Comparison of ENCODE assay signal across 20 cellular contexts in the genomic region with DNA sequence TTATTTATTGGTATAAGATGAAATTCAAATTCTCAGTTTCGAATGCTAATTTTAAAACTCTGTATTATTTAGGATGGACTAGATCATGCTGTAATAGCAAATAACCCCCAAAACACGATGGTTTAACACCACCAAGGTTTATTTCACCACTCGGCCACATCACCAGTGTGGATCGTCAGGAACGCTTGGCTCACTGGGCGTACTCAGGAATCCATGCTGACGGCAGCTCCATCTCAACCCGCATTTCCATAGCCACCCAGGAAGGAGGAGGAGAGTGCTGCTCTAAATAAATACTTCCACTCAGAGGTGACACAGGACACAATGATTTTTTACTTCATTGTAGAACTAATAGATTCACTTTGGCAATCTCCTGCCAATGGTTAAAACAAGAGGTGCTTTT.
DNase-seq lines count a peak whose midpoint lies in the region; ATAC-seq and TF ChIP-seq lines count a peak whose summit lies in the region.
"Had no signal": no experiment of that assay in that cellular context is flagged by ENCODE, and none has a peak within 500 bp of the region (broad histone marks: within the 10 kb centered on the region; RNA-seq: fewer than 3 reads in every experiment).

No MANE protein-coding gene starts in this region.

- no peak overlapping the region for H4K91ac ChIP-seq in trophoblast cell (ENCODE audit: low read depth, low read length)

- no peaks in the 10 kb centered on the region for H3K79me1 ChIP-seq in trophoblast cell (ENCODE audit: low read length)

- no peak overlapping the region for H3K4ac ChIP-seq in trophoblast cell (ENCODE audit: low read depth, low read length)

- H3K4me2 ChIP-seq in SK-N-SH = peak overlapping the region; percentile 33; the same call in 1 of the 2 replicates
- H3K4me2 ChIP-seq in trophoblast cell (ENCODE audit: low read length) = no peak overlapping the region
- H3K4me2 ChIP-seq: A549 had no signal

- no peak overlapping the region for H2BK5ac ChIP-seq in trophoblast cell (ENCODE audit: low read depth, low read length, poor library complexity)

- no peaks in the 10 kb centered on the region for H3K79me2 ChIP-seq in SK-N-SH (ENCODE audit: insufficient read depth)
- no peaks in the 10 kb centered on the region for H3K79me2 ChIP-seq in trophoblast cell (ENCODE audit: control insufficient read depth, insufficient read depth, low read length, poor library complexity)

- TF ChIP-seq CTCF in SK-N-SH (IDR thresholded peaks at IDR 0.05) = no peak
- no peak for TF ChIP-seq CTCF in spleen (IDR thresholded peaks at IDR 0.05 in 8 of 11, conservative IDR thresholded peaks at IDR 0.05 in 3 of 11)

- DNase-seq in SK-N-SH (no peak), HS-27A (ENCODE audit: low read depth) (peak; percentile 74), trophoblast cell (peak; percentile 51 to 52), spleen (no peak)
- no peak for DNase-seq in stimulated activated CD4-positive, alpha-beta T cell treated with anti-CD3 and anti-CD28 coated beads, Interleukin-4, amount 100 ng/mL, for 1 hour
- DNase-seq: ACHN; C1 segment of cervical spinal cord; Calu3; CD4-positive, alpha-beta memory T cell; COR-L47; DMS53; DMS79 treated with DMSO at 0.1 percent for 48 hours; GOT3; HFFc6 had no signal

- no peaks in the 10 kb centered on the region for H3K9me3 ChIP-seq in SK-N-SH
- no peaks in the 10 kb centered on the region for H3K9me3 ChIP-seq in trophoblast cell (ENCODE audit: insufficient read depth, low read depth, low read length)
- H3K9me3 ChIP-seq in spleen = peaks cover 0 to 8% (median 3%) of the 10 kb centered on the region in 8 donors
- H3K9me3 ChIP-seq: A549, HAP-1 had no signal

- H3K4me1 ChIP-seq in SK-N-SH (ENCODE audit: control insufficient read depth in 1 of 2, insufficient read depth in 2 of 2, low read depth in 1 of 2, low read length in 1 of 2) = no peaks in the 10 kb centered on the region
- H3K4me1 ChIP-seq in trophoblast cell (ENCODE audit: control insufficient read depth in 1 of 2, insufficient read depth in 2 of 2, low read length in 2 of 2) = peaks cover 5 to 14% of the 10 kb centered on the region in 2 experiments
- H3K4me1 ChIP-seq in spleen = no peaks in the 10 kb centered on the region
- H3K4me1 ChIP-seq: A549, HAP-1 had no signal

- CTCF ChIA-PET in SK-N-SH (lab: Yijun Ruan, JAX) = no interaction called here

- H3F3A ChIP-seq in SK-N-SH (replicated peaks; ENCODE audit: insufficient read depth) = no peaks in the 10 kb centered on the region

- POLR2A ChIA-PET in SK-N-SH (lab: Yijun Ruan, JAX) = no interaction called here

- H3K18ac ChIP-seq in trophoblast cell (ENCODE audit: low read length) = no peak overlapping the region

- no peak overlapping the region for H2BK120ac ChIP-seq in trophoblast cell (ENCODE audit: insufficient read depth, low read length, poor library complexity)

- H3K27me3 ChIP-seq in SK-N-SH (ENCODE audit: insufficient read depth) (peaks cover 11% of the 10 kb centered on the region; the same call in 1 of the 2 replicates), trophoblast cell (ENCODE audit: insufficient read depth, low read length) (no peaks in the 10 kb centered on the region), spleen (replicated peaks in 1 of 7) (no peaks in the 10 kb centered on the region)

- no peak for TF ChIP-seq EP300 in SK-N-SH (IDR thresholded peaks at IDR 0.05; ENCODE audit: borderline replicate concordance in 1 of 2, low read depth in 1 of 2, low read length in 1 of 2)

- H2AK5ac ChIP-seq in trophoblast cell (ENCODE audit: low read length) = no peak overlapping the region

- no peaks in the 10 kb centered on the region for H4K20me1 ChIP-seq in SK-N-SH (ENCODE audit: insufficient read depth)

- intact Hi-C loops in spleen (cut with DNase I; ENCODE audit: low total_unique reads) = no loop called here

- H4K8ac ChIP-seq in trophoblast cell (ENCODE audit: low read depth, low read length) = no peak overlapping the region

- no peak for TF ChIP-seq RAD21 in SK-N-SH (IDR thresholded peaks at IDR 0.05; ENCODE audit: low read length)

- H3K9me2 ChIP-seq in SK-N-SH = no peaks in the 10 kb centered on the region

- no peak overlapping the region for H3K27ac ChIP-seq in SK-N-SH (ENCODE audit: low read depth in 2 of 2, low read length in 1 of 2)
- no peak overlapping the region for H3K27ac ChIP-seq in trophoblast cell (ENCODE audit: low read depth, low read length)
- H3K27ac ChIP-seq in spleen = no peak overlapping the region
- H3K27ac ChIP-seq: 22Rv1, A549 had no signal

- no peak overlapping the region for H3K14ac ChIP-seq in trophoblast cell (ENCODE audit: low read length)

- H3K23ac ChIP-seq in trophoblast cell (ENCODE audit: low read length) = no peak overlapping the region

- H2AFZ ChIP-seq in SK-N-SH (ENCODE audit: low read depth) (0 out of 2 replicates have a peak overlapping the region, but pooled peaks have one; percentile 1), trophoblast cell (ENCODE audit: insufficient read depth, low read length, poor library complexity) (no peak overlapping the region)

- ATAC-seq in SK-N-SH treated with all-trans-retinoic acid at 6 μM for 48 hours = no peak
- no peak for ATAC-seq in HG03520 (IDR thresholded peaks at IDR 0.05; ENCODE audit: unreplicated experiment)
- ATAC-seq: A549, GM12878 had no signal

- no peaks in the 10 kb centered on the region for H3K36me3 ChIP-seq in SK-N-SH (replicated peaks in 1 of 2; ENCODE audit: control insufficient read depth in 1 of 2, insufficient read depth in 2 of 2, low read length in 1 of 2)
- H3K36me3 ChIP-seq in trophoblast cell (ENCODE audit: control insufficient read depth in 1 of 2, insufficient read depth in 2 of 2, low read length in 2 of 2) = no peaks in the 10 kb centered on the region
- no peaks in the 10 kb centered on the region for H3K36me3 ChIP-seq in spleen
- H3K36me3 ChIP-seq: HAP-1 had no signal

- no peak overlapping the region for H2BK12ac ChIP-seq in trophoblast cell (ENCODE audit: low read length)

- H3K9ac ChIP-seq in SK-N-SH (no peak overlapping the region), trophoblast cell (ENCODE audit: low read length) (no peak overlapping the region)

- 2% methylated on average over 8 of the region's 8 CpGs for WGBS in SK-N-SH (ENCODE audit: low lambda C conversion rate)
- WGBS in trophoblast cell (ENCODE audit: extremely low coverage, insufficient coverage, insufficient read length) = no CpG with 5 or more reads among the region's 8 CpGs
- WGBS in spleen, 5 donors = 78 to 87% (median 84%) methylated on average over 8 of the region's 8 CpGs

- no peak overlapping the region for H3K4me3 ChIP-seq in SK-N-SH (ENCODE audit: low read depth in 2 of 2, low read length in 1 of 2)
- no peak overlapping the region for H3K4me3 ChIP-seq in trophoblast cell (ENCODE audit: low read depth, low read length)
- H3K4me3 ChIP-seq in spleen = no peak overlapping the region
- H3K4me3 ChIP-seq: A549, GM12878, HAP-1 had no signal

- H4K12ac ChIP-seq in trophoblast cell (ENCODE audit: low read depth, low read length) = no peak overlapping the region

- TF ChIP-seq POLR2A in spleen (IDR thresholded peaks at IDR 0.05) = no peak

TF ChIP-seq in SK-N-SH, 30 proteins besides CTCF, POLR2A, EP300 and RAD21 (continues in another document):
- TF ChIP-seq TEAD4 (IDR thresholded peaks at IDR 0.05; ENCODE audit: borderline replicate concordance, insufficient read depth) = no peak
- no peak for TF ChIP-seq MXI1 (IDR thresholded peaks at IDR 0.05; ENCODE audit: low read depth, low read length)
- TF ChIP-seq RXRA (IDR thresholded peaks at IDR 0.05; ENCODE audit: borderline replicate concordance, low read depth) = no peak
- no peak for TF ChIP-seq MEF2A (IDR thresholded peaks at IDR 0.05; ENCODE audit: borderline replicate concordance, low read depth)

TF ChIP-seq in SK-N-SH treated with all-trans-retinoic acid at 6 μM for 48 hours, 23 proteins besides CTCF, POLR2A, EP300 and RAD21 (continues in another document):
- TF ChIP-seq ZFP3 (CRISPR knock-in tag; IDR thresholded peaks at IDR 0.05) (no peak), ZNF70 (CRISPR knock-in tag; IDR thresholded peaks at IDR 0.05) (no peak), ZNF8 (CRISPR knock-in tag; IDR thresholded peaks at IDR 0.05) (no peak), ESRRG (CRISPR knock-in tag; IDR thresholded peaks at IDR 0.05) (no peak), ZC3H10 (CRISPR knock-in tag; IDR thresholded peaks at IDR 0.05) (no peak), BACH2 (CRISPR knock-in tag; IDR thresholded peaks at IDR 0.05; ENCODE audit: borderline replicate concordance) (no peak), TCF4 (CRISPR knock-in tag; IDR thresholded peaks at IDR 0.05; ENCODE audit: borderline replicate concordance) (no peak), SNAI2 (CRISPR knock-in tag; IDR thresholded peaks at IDR 0.05) (no peak), GLIS3 (CRISPR knock-in tag; IDR thresholded peaks at IDR 0.05) (no peak), ZNF565 (CRISPR knock-in tag; conservative IDR thresholded peaks at IDR 0.05; ENCODE audit: low read depth) (no peak)
- TF ChIP-seq, protein P1, sequence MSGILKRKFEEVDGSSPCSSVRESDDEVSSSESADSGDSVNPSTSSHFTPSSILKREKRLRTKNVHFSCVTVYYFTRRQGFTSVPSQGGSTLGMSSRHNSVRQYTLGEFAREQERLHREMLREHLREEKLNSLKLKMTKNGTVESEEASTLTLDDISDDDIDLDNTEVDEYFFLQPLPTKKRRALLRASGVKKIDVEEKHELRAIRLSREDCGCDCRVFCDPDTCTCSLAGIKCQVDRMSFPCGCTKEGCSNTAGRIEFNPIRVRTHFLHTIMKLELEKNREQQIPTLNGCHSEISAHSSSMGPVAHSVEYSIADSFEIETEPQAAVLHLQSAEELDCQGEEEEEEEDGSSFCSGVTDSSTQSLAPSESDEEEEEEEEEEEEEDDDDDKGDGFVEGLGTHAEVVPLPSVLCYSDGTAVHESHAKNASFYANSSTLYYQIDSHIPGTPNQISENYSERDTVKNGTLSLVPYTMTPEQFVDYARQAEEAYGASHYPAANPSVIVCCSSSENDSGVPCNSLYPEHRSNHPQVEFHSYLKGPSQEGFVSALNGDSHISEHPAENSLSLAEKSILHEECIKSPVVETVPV (CRISPR knock-in tag; IDR thresholded peaks at IDR 0.05) = no peak
- TF ChIP-seq, protein P2, sequence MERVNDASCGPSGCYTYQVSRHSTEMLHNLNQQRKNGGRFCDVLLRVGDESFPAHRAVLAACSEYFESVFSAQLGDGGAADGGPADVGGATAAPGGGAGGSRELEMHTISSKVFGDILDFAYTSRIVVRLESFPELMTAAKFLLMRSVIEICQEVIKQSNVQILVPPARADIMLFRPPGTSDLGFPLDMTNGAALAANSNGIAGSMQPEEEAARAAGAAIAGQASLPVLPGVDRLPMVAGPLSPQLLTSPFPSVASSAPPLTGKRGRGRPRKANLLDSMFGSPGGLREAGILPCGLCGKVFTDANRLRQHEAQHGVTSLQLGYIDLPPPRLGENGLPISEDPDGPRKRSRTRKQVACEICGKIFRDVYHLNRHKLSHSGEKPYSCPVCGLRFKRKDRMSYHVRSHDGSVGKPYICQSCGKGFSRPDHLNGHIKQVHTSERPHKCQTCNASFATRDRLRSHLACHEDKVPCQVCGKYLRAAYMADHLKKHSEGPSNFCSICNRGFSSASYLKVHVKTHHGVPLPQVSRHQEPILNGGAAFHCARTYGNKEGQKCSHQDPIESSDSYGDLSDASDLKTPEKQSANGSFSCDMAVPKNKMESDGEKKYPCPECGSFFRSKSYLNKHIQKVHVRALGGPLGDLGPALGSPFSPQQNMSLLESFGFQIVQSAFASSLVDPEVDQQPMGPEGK (CRISPR knock-in tag; IDR thresholded peaks at IDR 0.05; ENCODE audit: borderline replicate concordance) = no peak

Comparison
In these comparisons a context has a peak if more than half of its experiments do, and no peak if none do; other contexts are left out.
1. DNase-seq: peak in HS-27A (single experiment) and trophoblast cell (2 of 2); none in SK-N-SH (single experiment), spleen (single experiment) and stimulated activated CD4-positive, alpha-beta T cell treated with anti-CD3 and anti-CD28 coated beads, Interleukin-4, amount 100 ng/mL, for 1 hour (single experiment).